ENCODE assay signal across 13 cellular contexts in genomic region chr19:10192922-10193321, GRCh38. TPM values are rescaled to one million over a fixed set of nuclear protein-coding genes. Genes with fewer than 3 reads are reported as not detected.
A peak's percentile ranks its signal among the peaks of the same experiment; 100 is the strongest.
DNase-seq lines count a peak whose midpoint lies in the region; ATAC-seq, FAIRE-seq and TF ChIP-seq lines count a peak whose summit lies in the region.
"Had no signal": no experiment of that assay in that cellular context is flagged by ENCODE, and none has a peak within 500 bp of the region (broad histone marks: within the 10 kb centered on the region; RNA-seq: fewer than 3 reads in every experiment).

No MANE protein-coding gene starts in this region.

- H3K4me2 ChIP-seq in endothelial cell of umbilical vein (ENCODE audit: insufficient read depth, low read length) = peak overlapping the region; percentile 86

- no peaks in the 10 kb centered on the region for H4K20me1 ChIP-seq in endothelial cell of umbilical vein (replicated peaks; ENCODE audit: control insufficient read depth, extremely low read depth, insufficient read depth, low read length)

- intact Hi-C loops in endothelial cell of umbilical vein (cut with micrococcal nuclease) (loop anchor here (10.0 kb wide), 2 partner anchors 88 to 192 kb away; partner anchors contain the start of genes ANGPTL6, PPAN and TYK2), sciatic nerve (cut with DNase I) (no loop called here)

- peaks cover 62% of the 10 kb centered on the region for H3K79me2 ChIP-seq in endothelial cell of umbilical vein (ENCODE audit: control insufficient read depth, insufficient read depth, low read length)

- BruUV-seq in endothelial cell of umbilical vein (replicated peaks; lab: Mats Ljungman, UMichigan) = no TSS peak

- FAIRE-seq in endothelial cell of umbilical vein (lab: Jason Lieb, UNC) = no peak

- no peak overlapping the region for H3K9ac ChIP-seq in endothelial cell of umbilical vein (replicated peaks; ENCODE audit: extremely low read depth, insufficient read depth, low read length)

- H3K9me1 ChIP-seq in endothelial cell of umbilical vein (replicated peaks; ENCODE audit: control insufficient read depth, extremely low read depth, insufficient read depth, low read length) = no peaks in the 10 kb centered on the region

- no peak for ATAC-seq in activated T-cell treated with anti-CD3 and anti-CD28 coated beads, Interleukin-2, amount 50 U/mL, for 72 hours (replicated peaks in 1 of 2)
- ATAC-seq in RWPE2 (ENCODE audit: low read depth) = no peak
- no peak for ATAC-seq in stimulated activated memory B cell treated with anti-CD40 and anti-IgM and Interleukin-4, amounts not matched to agents 10 μg/mL and 1 μg/mL and 100 μg/mL, for 72 hours
- no peak for ATAC-seq in sciatic nerve
- ATAC-seq: heart right ventricle, mucosa of descending colon had no signal

- H3K27ac ChIP-seq in RWPE2 (ENCODE audit: poor library complexity, severe bottlenecking) = peak overlapping the region; percentile 91
- H3K27ac ChIP-seq in endothelial cell of umbilical vein (ENCODE audit: insufficient read depth, low read depth, low read length) = no peak overlapping the region

- no peaks in the 10 kb centered on the region for H3K27me3 Mint-ChIP-seq in activated T-cell treated with anti-CD3 and anti-CD28 coated beads, Interleukin-2, amount 50 U/mL, for 72 hours (ENCODE audit: low read depth)
- no peaks in the 10 kb centered on the region for H3K27me3 Mint-ChIP-seq in stimulated activated memory B cell treated with anti-CD40 and anti-IgM and Interleukin-4, amounts not matched to agents 10 μg/mL and 1 μg/mL and 100 μg/mL, for 72 hours

- peaks cover 17 to 31% of the 10 kb centered on the region in 2 donors for H3K36me3 Mint-ChIP-seq in activated T-cell treated with anti-CD3 and anti-CD28 coated beads, Interleukin-2, amount 50 U/mL, for 72 hours (ENCODE audit: insufficient read depth in 2 of 2)
- H3K36me3 Mint-ChIP-seq in stimulated activated memory B cell treated with anti-CD40 and anti-IgM and Interleukin-4, amounts not matched to agents 10 μg/mL and 1 μg/mL and 100 μg/mL, for 72 hours = peaks cover 11% of the 10 kb centered on the region

- H3K27me3 ChIP-seq in RWPE2 (ENCODE audit: insufficient read depth, poor library complexity, severe bottlenecking) (no peaks in the 10 kb centered on the region), endothelial cell of umbilical vein (ENCODE audit: control insufficient read depth in 2 of 2, insufficient read depth in 2 of 2, low read length in 2 of 2) (no peaks in the 10 kb centered on the region)
- H3K27me3 ChIP-seq: heart right ventricle, spleen had no signal

- H3K36me3 ChIP-seq in RWPE2 (ENCODE audit: low read depth) (peaks cover 47% of the 10 kb centered on the region), endothelial cell of umbilical vein (ENCODE audit: control insufficient read depth in 2 of 2, extremely low read depth in 1 of 2, insufficient read depth in 2 of 2, low read length in 2 of 2) (no peaks in the 10 kb centered on the region)

- H3K4me3 ChIP-seq in RWPE2 (ENCODE audit: severe bottlenecking) (no peak overlapping the region), endothelial cell of umbilical vein (replicated peaks in 1 of 3; ENCODE audit: insufficient read depth in 1 of 3, low read depth in 1 of 3, low read length in 3 of 3) (no peak overlapping the region)
- H3K4me3 ChIP-seq: mucosa of descending colon had no signal

- TF ChIP-seq POLR2A in endothelial cell of umbilical vein (IDR thresholded peaks at IDR 0.05; ENCODE audit: low read depth, low read length) = no peak

- H3K9me3 Mint-ChIP-seq in activated T-cell treated with anti-CD3 and anti-CD28 coated beads, Interleukin-2, amount 50 U/mL, for 72 hours = no peaks in the 10 kb centered on the region
- H3K9me3 Mint-ChIP-seq in stimulated activated memory B cell treated with anti-CD40 and anti-IgM and Interleukin-4, amounts not matched to agents 10 μg/mL and 1 μg/mL and 100 μg/mL, for 72 hours = peaks cover 5% of the 10 kb centered on the region

- TF ChIP-seq CTCF in RWPE2 (IDR thresholded peaks at IDR 0.05; ENCODE audit: poor library complexity, severe bottlenecking) (no peak), endothelial cell of umbilical vein (IDR thresholded peaks at IDR 0.05; ENCODE audit: extremely low read depth in 1 of 2, insufficient read depth in 1 of 2, low read depth in 1 of 2, low read length in 2 of 2) (no peak)

- H3K4me1 ChIP-seq in RWPE2 (ENCODE audit: insufficient read depth, poor library complexity, severe bottlenecking) (peaks cover 4% of the 10 kb centered on the region), endothelial cell of umbilical vein (ENCODE audit: control insufficient read depth, extremely low read depth, insufficient read depth, low read length) (peaks cover 16% of the 10 kb centered on the region)

- dilution Hi-C loops in endothelial cell of umbilical vein (cut with MboI; ENCODE audit: extremely low pct_ligation_motif_present, low sequenced_read_pairs) = no loop called here

- peaks cover 51% of the 10 kb centered on the region for H3K4me1 Mint-ChIP-seq in activated T-cell treated with anti-CD3 and anti-CD28 coated beads, Interleukin-2, amount 50 U/mL, for 72 hours (ENCODE audit: low read depth)
- peaks cover 46% of the 10 kb centered on the region for H3K4me1 Mint-ChIP-seq in stimulated activated memory B cell treated with anti-CD40 and anti-IgM and Interleukin-4, amounts not matched to agents 10 μg/mL and 1 μg/mL and 100 μg/mL, for 72 hours

- H3K9me3 ChIP-seq in RWPE2 (ENCODE audit: severe bottlenecking) = no peaks in the 10 kb centered on the region
- no peaks in the 10 kb centered on the region for H3K9me3 ChIP-seq in endothelial cell of umbilical vein (replicated peaks; ENCODE audit: control insufficient read depth, insufficient read depth, low read length)
- H3K9me3 ChIP-seq: heart right ventricle, mucosa of descending colon, spleen had no signal

- no peak overlapping the region for H2AFZ ChIP-seq in endothelial cell of umbilical vein (ENCODE audit: low read depth, low read length)

- peak in 1 of 2 donors; percentile 11 for DNase-seq in activated T-cell treated with anti-CD3 and anti-CD28 coated beads, Interleukin-2, amount 50 U/mL, for 72 hours
- DNase-seq in activated T-cell treated with anti-CD3 and anti-CD28 coated beads for 4 hours = no peak
- DNase-seq in RWPE2 (ENCODE audit: low spot score) = no peak
- no peak for DNase-seq in endothelial cell of umbilical vein (ENCODE audit: low read depth, low spot score)
- DNase-seq in NCI-H1105 treated with DMSO at 0.1 percent for 48 hours (lab: John Stamatoyannopoulos, UW) = no peak
- no peak for DNase-seq in KG1 (lab: John Stamatoyannopoulos, UW)
- no peak for DNase-seq in sciatic nerve (ENCODE audit: low spot score)
- DNase-seq: activated CD8-positive, alpha-beta memory T cell treated with anti-CD3 and anti-CD28 coated beads for 24 hours; heart right ventricle; mucosa of descending colon; NCI-H1694; spleen had no signal

- H3K27ac Mint-ChIP-seq in activated T-cell treated with anti-CD3 and anti-CD28 coated beads, Interleukin-2, amount 50 U/mL, for 72 hours = peak overlapping the region; percentile 54
- peak overlapping the region; percentile 85 for H3K27ac Mint-ChIP-seq in stimulated activated memory B cell treated with anti-CD40 and anti-IgM and Interleukin-4, amounts not matched to agents 10 μg/mL and 1 μg/mL and 100 μg/mL, for 72 hours

- CTCF ChIA-PET in endothelial cell of umbilical vein (lab: Charles Lee) = no interaction called here

- H3K4me3 Mint-ChIP-seq in activated T-cell treated with anti-CD3 and anti-CD28 coated beads, Interleukin-2, amount 50 U/mL, for 72 hours = peak overlapping the region; percentile 96 to 97
- H3K4me3 Mint-ChIP-seq in stimulated activated memory B cell treated with anti-CD40 and anti-IgM and Interleukin-4, amounts not matched to agents 10 μg/mL and 1 μg/mL and 100 μg/mL, for 72 hours = peak overlapping the region; percentile 7

- POLR2A ChIA-PET in endothelial cell of umbilical vein (lab: Charles Lee) = no interaction called here

RNA-seq across cellular contexts. Expression of gene DNMT1, which starts 1.8 kb away (rescaled TPM):
- total RNA-seq in activated T-cell treated with anti-CD3 and anti-CD28 coated beads, Interleukin-2, amount 50 U/mL, for 72 hours = 100 to 1,000 TPM; 294 to 304 TPM
- total RNA-seq in endothelial cell of umbilical vein (154 and 165 TPM in 2 replicates), sciatic nerve (70.8 TPM)
- 48.9 and 53.4 TPM in 2 replicates for polyA plus RNA-seq in endothelial cell of umbilical vein
- polyA plus RNA-seq in endothelial cell of umbilical vein (2011; cell fraction: cytosol; rRNA removed) = 46.5 and 50.1 TPM in 2 replicates
- polyA plus RNA-seq in endothelial cell of umbilical vein (2011; cell fraction: nucleus; rRNA removed) = 219 and 253 TPM in 2 replicates
- 97.1 and 125 TPM in 2 replicates for polyA plus RNA-seq in endothelial cell of umbilical vein (2012)
- polyA minus RNA-seq in endothelial cell of umbilical vein = 59.1 and 60.7 TPM in 2 replicates
- polyA minus RNA-seq in endothelial cell of umbilical vein (2011; cell fraction: cytosol; rRNA and poly(A)+ RNA removed) = 110 TPM
- 75.8 and 101 TPM in 2 replicates for polyA minus RNA-seq in endothelial cell of umbilical vein (2011; cell fraction: nucleus; rRNA and poly(A)+ RNA removed)

RNA-seq across cellular contexts. Expression of gene S1PR2, which starts 38.2 kb away (rescaled TPM):
- 10 to 100 TPM; 11.5 to 11.6 TPM for total RNA-seq in activated T-cell treated with anti-CD3 and anti-CD28 coated beads, Interleukin-2, amount 50 U/mL, for 72 hours
- total RNA-seq in endothelial cell of umbilical vein (1.0 and 1.3 TPM in 2 replicates), sciatic nerve (15.9 TPM)
- polyA plus RNA-seq in endothelial cell of umbilical vein = 0.70 and 1.3 TPM in 2 replicates
- polyA plus RNA-seq in endothelial cell of umbilical vein (2011; cell fraction: cytosol; rRNA removed) = 0.34 and 0.58 TPM in 2 replicates
- 0.34 and 0.69 TPM in 2 replicates for polyA plus RNA-seq in endothelial cell of umbilical vein (2011; cell fraction: nucleus; rRNA removed)
- polyA plus RNA-seq in endothelial cell of umbilical vein (2012) = 0.29 and 0.37 TPM in 2 replicates
- 1.6 and 3.0 TPM in 2 replicates for polyA minus RNA-seq in endothelial cell of umbilical vein
- 5.1 TPM for polyA minus RNA-seq in endothelial cell of umbilical vein (2011; cell fraction: cytosol; rRNA and poly(A)+ RNA removed)
- 0.48 and 0.87 TPM in 2 replicates for polyA minus RNA-seq in endothelial cell of umbilical vein (2011; cell fraction: nucleus; rRNA and poly(A)+ RNA removed)

RNA-seq across cellular contexts. Expression of gene MRPL4, which starts 59.1 kb away (rescaled TPM):
- 10 to 100 TPM; 83.2 to 93.6 TPM for total RNA-seq in activated T-cell treated with anti-CD3 and anti-CD28 coated beads, Interleukin-2, amount 50 U/mL, for 72 hours
- total RNA-seq in endothelial cell of umbilical vein (69.4 and 70.4 TPM in 2 replicates), sciatic nerve (29.3 TPM)
- 118 and 144 TPM in 2 replicates for polyA plus RNA-seq in endothelial cell of umbilical vein
- 65.2 and 66.1 TPM in 2 replicates for polyA plus RNA-seq in endothelial cell of umbilical vein (2011; cell fraction: cytosol; rRNA removed)
- 46.5 and 48.6 TPM in 2 replicates for polyA plus RNA-seq in endothelial cell of umbilical vein (2011; cell fraction: nucleus; rRNA removed)
- 72.2 and 83.0 TPM in 2 replicates for polyA plus RNA-seq in endothelial cell of umbilical vein (2012)
- 17.3 and 22.7 TPM in 2 replicates for polyA minus RNA-seq in endothelial cell of umbilical vein
- 36.6 TPM for polyA minus RNA-seq in endothelial cell of umbilical vein (2011; cell fraction: cytosol; rRNA and poly(A)+ RNA removed)
- 7.5 and 12.8 TPM in 2 replicates for polyA minus RNA-seq in endothelial cell of umbilical vein (2011; cell fraction: nucleus; rRNA and poly(A)+ RNA removed)
